In genomic region chr3:136196401-136197158, GRCh38 we compare ENCODE assay signal across 1 cellular context.
TF ChIP-seq lines count a peak whose summit lies in the region.

No MANE protein-coding gene starts in this region.

TF ChIP-seq in K562, 482 proteins besides CTCF, POLR2A, EP300 and RAD21 (continued from another document and continues in another):
- peak; percentile 100 for TF ChIP-seq NRF1 (conservative IDR thresholded peaks at IDR 0.05 in 1 of 2, IDR thresholded peaks at IDR 0.05 in 1 of 2)
- no peak for TF ChIP-seq ZNF561 (CRISPR knock-in tag; conservative IDR thresholded peaks at IDR 0.05)
- TF ChIP-seq SAFB (IDR thresholded peaks at IDR 0.05; ENCODE audit: borderline replicate concordance, low read depth, low read length) = 0 out of 2 replicates have a peak, but pooled peaks have one; percentile 26
- TF ChIP-seq SP1 (CRISPR knock-in tag; IDR thresholded peaks at IDR 0.05) = peak; percentile 94
- peak in 1 of 2 experiments; percentile 71; a peak in 1 of 4 replicates for TF ChIP-seq FOXA3 (CRISPR knock-in tag; conservative IDR thresholded peaks at IDR 0.05 in 1 of 2, IDR thresholded peaks at IDR 0.05 in 1 of 2)
- peak; percentile 97 for TF ChIP-seq POLR2G (IDR thresholded peaks at IDR 0.05; ENCODE audit: low read depth, low read length)
- TF ChIP-seq ZC3H11A (IDR thresholded peaks at IDR 0.05; ENCODE audit: low read depth, low read length) = no peak
- no peak for TF ChIP-seq TCF7 (IDR thresholded peaks at IDR 0.05; ENCODE audit: borderline replicate concordance)
- no peak for TF ChIP-seq THAP7 (CRISPR knock-in tag; IDR thresholded peaks at IDR 0.05)
- no peak for TF ChIP-seq HDAC6 (IDR thresholded peaks at IDR 0.05; ENCODE audit: low read depth, low read length)
- TF ChIP-seq ZBTB12 (CRISPR knock-in tag; IDR thresholded peaks at IDR 0.05) = no peak
- no peak for TF ChIP-seq FUS (optimal IDR thresholded peaks at IDR 0.05; ENCODE audit: low read depth, low read length)
- peak; percentile 34; the same call in 1 of the 2 replicates for TF ChIP-seq NR2C1 (IDR thresholded peaks at IDR 0.05)
- 0 out of 2 replicates have a peak, but pooled peaks have one; percentile 15 for TF ChIP-seq NR2C1 (tag; IDR thresholded peaks at IDR 0.05)
- peak; percentile 26 for TF ChIP-seq CCNT2 (IDR thresholded peaks at IDR 0.05; ENCODE audit: borderline replicate concordance, extremely low read depth, insufficient read length, low read depth, low read length)
- TF ChIP-seq SRSF9 (IDR thresholded peaks at IDR 0.05; ENCODE audit: borderline replicate concordance, low read depth, low read length) = no peak
- no peak for TF ChIP-seq ZNF354B (CRISPR knock-in tag; IDR thresholded peaks at IDR 0.05)
- no peak for TF ChIP-seq ZNF551 (CRISPR knock-in tag; IDR thresholded peaks at IDR 0.05)
- TF ChIP-seq DIDO1 (tag; IDR thresholded peaks at IDR 0.05; ENCODE audit: low read depth) = no peak
- TF ChIP-seq GATAD2B (IDR thresholded peaks at IDR 0.05; ENCODE audit: borderline replicate concordance) = no peak
- no peak for TF ChIP-seq CUX1 (CRISPR knock-in tag; IDR thresholded peaks at IDR 0.05)
- TF ChIP-seq ZFP91 (CRISPR knock-in tag; IDR thresholded peaks at IDR 0.05) = no peak
- TF ChIP-seq MAFF (IDR thresholded peaks at IDR 0.05; ENCODE audit: low read length) = no peak
- TF ChIP-seq MXD1 (CRISPR knock-in tag; IDR thresholded peaks at IDR 0.05; ENCODE audit: borderline replicate concordance, poor library complexity, severe bottlenecking) = peak; percentile 18
- TF ChIP-seq RNF219 (CRISPR knock-in tag; IDR thresholded peaks at IDR 0.05) = no peak
- no peak for TF ChIP-seq TARDBP (IDR thresholded peaks at IDR 0.05)
- peak; percentile 53; the same call in 1 of the 2 replicates for TF ChIP-seq ZNF282 (CRISPR knock-in tag; IDR thresholded peaks at IDR 0.05)
- TF ChIP-seq SETDB1 (IDR thresholded peaks at IDR 0.05; ENCODE audit: low read length) = no peak
- no peak for TF ChIP-seq ATF4 (CRISPR knock-in tag; IDR thresholded peaks at IDR 0.05)
- no peak for TF ChIP-seq MAFG (tag; conservative IDR thresholded peaks at IDR 0.05)
- TF ChIP-seq FOS (IDR thresholded peaks at IDR 0.05; ENCODE audit: extremely low read depth, insufficient read length) = no peak
- no peak for TF ChIP-seq ZNF584 (CRISPR knock-in tag; IDR thresholded peaks at IDR 0.05; ENCODE audit: low read depth)
- 0 out of 2 replicates have a peak, but pooled peaks have one; percentile 11 for TF ChIP-seq MIER1 (IDR thresholded peaks at IDR 0.05; ENCODE audit: low read depth)
- no peak for TF ChIP-seq ZSCAN32 (CRISPR knock-in tag; IDR thresholded peaks at IDR 0.05)
- peak; percentile 83 for TF ChIP-seq ESRRA (IDR thresholded peaks at IDR 0.05; ENCODE audit: borderline replicate concordance, low read depth)
- TF ChIP-seq FOXJ3 (CRISPR knock-in tag; IDR thresholded peaks at IDR 0.05) = no peak
- no peak for TF ChIP-seq RBM17 (IDR thresholded peaks at IDR 0.05; ENCODE audit: borderline replicate concordance, low read depth, low read length)
- TF ChIP-seq ZKSCAN1 (IDR thresholded peaks at IDR 0.05; ENCODE audit: low read depth, low read length) = no peak; the same call in none of the 2 replicates
- TF ChIP-seq ZBTB7A (IDR thresholded peaks at IDR 0.05; ENCODE audit: borderline replicate concordance, control insufficient read depth, low read depth, low read length) = peak; percentile 38; the same call in 1 of the 2 replicates
- TF ChIP-seq ZNF431 (CRISPR knock-in tag; IDR thresholded peaks at IDR 0.05) = peak; percentile 87
- TF ChIP-seq PHB (CRISPR knock-in tag; IDR thresholded peaks at IDR 0.05) = no peak
- no peak for TF ChIP-seq ZNF316 (IDR thresholded peaks at IDR 0.05)
- TF ChIP-seq NFXL1 (CRISPR knock-in tag; IDR thresholded peaks at IDR 0.05) = no peak
- peak in 1 of 2 experiments; percentile 91; a peak in 2 of 4 replicates for TF ChIP-seq HDAC1 (IDR thresholded peaks at IDR 0.05)
- TF ChIP-seq MCM2 (IDR thresholded peaks at IDR 0.05; ENCODE audit: low read depth) = no peak
- TF ChIP-seq GTF2E2 (tag; IDR thresholded peaks at IDR 0.05) = peak; percentile 89
- TF ChIP-seq MLLT1 (IDR thresholded peaks at IDR 0.05) = no peak
- TF ChIP-seq CEBPZ (IDR thresholded peaks at IDR 0.05; ENCODE audit: borderline replicate concordance, low read depth, low read length) = no peak
- peak; percentile 99 for TF ChIP-seq MAX (CRISPR knock-in tag; IDR thresholded peaks at IDR 0.05)
